Comparison of ENCODE assay signal across 1 cellular context in the genomic region with DNA sequence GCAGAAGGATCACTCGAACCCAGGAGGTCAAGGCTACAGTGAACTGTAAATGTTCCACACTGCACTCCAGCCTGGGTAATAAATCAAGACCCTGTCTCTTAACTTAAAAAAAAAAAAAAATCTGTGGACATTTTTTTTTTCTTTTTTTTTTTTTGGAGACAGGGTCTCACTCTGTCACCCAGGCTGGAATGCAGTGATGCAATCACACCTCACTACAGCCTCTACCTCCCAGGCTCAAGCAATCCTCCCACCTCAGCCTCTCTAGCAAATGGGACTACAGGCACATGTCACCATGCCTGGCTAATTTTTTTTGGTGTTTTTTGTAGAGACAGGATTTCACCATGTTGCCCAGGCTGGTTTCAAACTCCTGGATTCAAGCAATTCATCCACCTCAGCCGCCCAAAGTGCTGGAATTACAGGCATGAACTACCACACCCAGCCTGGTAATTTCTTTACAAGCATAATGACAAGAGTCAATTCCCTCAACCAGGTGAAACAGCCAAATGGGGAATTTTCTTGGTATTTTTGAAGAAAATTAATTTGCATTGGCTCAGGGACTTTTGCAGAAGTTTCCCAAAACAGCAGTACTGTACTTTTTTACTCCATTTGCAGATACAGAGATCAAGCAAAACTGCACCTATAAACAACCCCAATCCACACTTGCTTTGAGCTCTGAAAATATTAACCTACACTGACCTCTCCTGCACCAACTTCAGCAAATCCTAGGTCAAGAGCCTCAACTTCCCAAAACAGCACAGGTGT.
A peak's percentile ranks its signal among the peaks of the same experiment; 100 is the strongest.
TF ChIP-seq lines count a peak whose summit lies in the region.

No MANE protein-coding gene starts in this region.

TF ChIP-seq in K562, 482 proteins besides CTCF, POLR2A, EP300 and RAD21:
- TF ChIP-seq ZNF384 (IDR thresholded peaks at IDR 0.05; ENCODE audit: low read depth, low read length) (0 out of 2 replicates have a peak, but pooled peaks have one; percentile 20), HMG20B (CRISPR knock-in tag; IDR thresholded peaks at IDR 0.05) (no peak), HMGN3 (IDR thresholded peaks at IDR 0.05; ENCODE audit: borderline replicate concordance, extremely low read depth, insufficient read length, low read depth, low read length) (no peak), MEIS2 (IDR thresholded peaks at IDR 0.05; ENCODE audit: partially characterized antibody) (peak; percentile 15)
- TF ChIP-seq, protein P1, sequence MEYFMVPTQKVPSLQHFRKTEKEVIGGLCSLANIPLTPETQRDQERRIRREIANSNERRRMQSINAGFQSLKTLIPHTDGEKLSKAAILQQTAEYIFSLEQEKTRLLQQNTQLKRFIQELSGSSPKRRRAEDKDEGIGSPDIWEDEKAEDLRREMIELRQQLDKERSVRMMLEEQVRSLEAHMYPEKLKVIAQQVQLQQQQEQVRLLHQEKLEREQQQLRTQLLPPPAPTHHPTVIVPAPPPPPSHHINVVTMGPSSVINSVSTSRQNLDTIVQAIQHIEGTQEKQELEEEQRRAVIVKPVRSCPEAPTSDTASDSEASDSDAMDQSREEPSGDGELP (CRISPR knock-in tag; IDR thresholded peaks at IDR 0.05; ENCODE audit: borderline replicate concordance): no peak
- TF ChIP-seq, protein P2, sequence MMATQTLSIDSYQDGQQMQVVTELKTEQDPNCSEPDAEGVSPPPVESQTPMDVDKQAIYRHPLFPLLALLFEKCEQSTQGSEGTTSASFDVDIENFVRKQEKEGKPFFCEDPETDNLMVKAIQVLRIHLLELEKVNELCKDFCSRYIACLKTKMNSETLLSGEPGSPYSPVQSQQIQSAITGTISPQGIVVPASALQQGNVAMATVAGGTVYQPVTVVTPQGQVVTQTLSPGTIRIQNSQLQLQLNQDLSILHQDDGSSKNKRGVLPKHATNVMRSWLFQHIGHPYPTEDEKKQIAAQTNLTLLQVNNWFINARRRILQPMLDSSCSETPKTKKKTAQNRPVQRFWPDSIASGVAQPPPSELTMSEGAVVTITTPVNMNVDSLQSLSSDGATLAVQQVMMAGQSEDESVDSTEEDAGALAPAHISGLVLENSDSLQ (IDR thresholded peaks at IDR 0.05): 0 out of 2 replicates have a peak, but pooled peaks have one; percentile 11
- TF ChIP-seq, protein P3, sequence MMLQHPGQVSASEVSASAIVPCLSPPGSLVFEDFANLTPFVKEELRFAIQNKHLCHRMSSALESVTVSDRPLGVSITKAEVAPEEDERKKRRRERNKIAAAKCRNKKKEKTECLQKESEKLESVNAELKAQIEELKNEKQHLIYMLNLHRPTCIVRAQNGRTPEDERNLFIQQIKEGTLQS (IDR thresholded peaks at IDR 0.05): peak; percentile 32; the same call in 1 of the 2 replicates
- TF ChIP-seq, protein P3 (CRISPR knock-in tag; conservative IDR thresholded peaks at IDR 0.05): no peak
